In genomic region chr5:138273834-138274188, GRCh38 we compare ENCODE assay signal across 10 cellular contexts. TPM values are rescaled to one million over a fixed set of nuclear protein-coding genes. Genes with fewer than 3 reads are reported as not detected.
A peak's percentile ranks its signal among the peaks of the same experiment; 100 is the strongest.
DNase-seq lines count a peak whose midpoint lies in the region; ATAC-seq, FAIRE-seq and TF ChIP-seq lines count a peak whose summit lies in the region.
"Had no signal": no experiment of that assay in that cellular context is flagged by ENCODE, and none has a peak within 500 bp of the region (broad histone marks: within the 10 kb centered on the region; RNA-seq: fewer than 3 reads in every experiment).

No MANE protein-coding gene starts in this region.

- TF ChIP-seq POLR2A in esophagus squamous epithelium (IDR thresholded peaks at IDR 0.05) (no peak), prostate gland (IDR thresholded peaks at IDR 0.05) (no peak), thyroid gland (IDR thresholded peaks at IDR 0.05) (no peak)

- no peak for TF ChIP-seq CTCF in Calu3 (IDR thresholded peaks at IDR 0.05; ENCODE audit: unreplicated experiment)
- TF ChIP-seq CTCF in OCI-LY3 (IDR thresholded peaks at IDR 0.05; ENCODE audit: low read depth, low read length), result no peak
- TF ChIP-seq CTCF in esophagus squamous epithelium (IDR thresholded peaks at IDR 0.05), result no peak
- TF ChIP-seq CTCF in prostate gland (IDR thresholded peaks at IDR 0.05), result no peak
- TF ChIP-seq CTCF in thyroid gland (IDR thresholded peaks at IDR 0.05), result no peak

- H2AFZ ChIP-seq in OCI-LY3 (ENCODE audit: low read depth, low read length), result peak overlapping the region; percentile 62; the same call in 1 of the 2 replicates

- no peaks in the 10 kb centered on the region for H4K20me1 ChIP-seq in OCI-LY3 (ENCODE audit: insufficient read depth, low read length)

- H3K4me1 ChIP-seq in OCI-LY3 (ENCODE audit: low read length), result 0 out of 2 replicates have a peak, but pooled peaks cover 4% of the 10 kb centered on the region
- H3K4me1 ChIP-seq in esophagus squamous epithelium, result peaks cover 0 to 11% (median 6%) of the 10 kb centered on the region in 3 donors
- H3K4me1 ChIP-seq in prostate gland (replicated peaks), result no peaks in the 10 kb centered on the region
- H3K4me1 ChIP-seq in thyroid gland, result peaks cover 5 to 7% of the 10 kb centered on the region in 2 donors
- H3K4me1 ChIP-seq in aorta (ENCODE audit: control insufficient read depth in 1 of 2, insufficient read depth in 2 of 2, low read length in 2 of 2), result no peaks in the 10 kb centered on the region

- H3K79me2 ChIP-seq in OCI-LY3 (ENCODE audit: low read length), result no peaks in the 10 kb centered on the region

- H3K9me3 Mint-ChIP-seq in Calu3 (ENCODE audit: low read depth, unreplicated experiment), result no peaks in the 10 kb centered on the region

- H3K27ac ChIP-seq in OCI-LY3 (ENCODE audit: low read length), result no peak overlapping the region
- no peak overlapping the region for H3K27ac ChIP-seq in esophagus squamous epithelium
- no peak overlapping the region for H3K27ac ChIP-seq in prostate gland
- H3K27ac ChIP-seq in thyroid gland, result no peak overlapping the region
- H3K27ac ChIP-seq in aorta (ENCODE audit: low read depth in 1 of 2, low read length in 2 of 2), result no peak overlapping the region
- H3K27ac ChIP-seq: HL-60 had no signal

- DNase-seq in Calu3, result no peak
- no peak for DNase-seq in esophagus squamous epithelium (lab: John Stamatoyannopoulos, UW)
- DNase-seq in prostate gland (ENCODE audit: low spot score), result no peak
- DNase-seq in HTR-8/SVneo (ENCODE audit: insufficient read length, low spot score), result no peak
- DNase-seq in thyroid gland, result no peak
- no peak for DNase-seq in aorta
- DNase-seq in activated effector memory CD4-positive, alpha-beta T cell treated with anti-CD3 and anti-CD28 coated beads, Interleukin-2, amount 50 U/mL, for 16 hours, result no peak
- DNase-seq: NCI-H345 had no signal

- 59 to 63% methylated on average over 6 of the region's 6 CpGs for WGBS in esophagus squamous epithelium, 2 donors
- WGBS in prostate gland, result 59% methylated on average over 6 of the region's 6 CpGs
- WGBS in thyroid gland, 2 donors, result 63 to 66% methylated on average over 5 to 6 of the region's 6 CpGs
- 74 to 80% methylated on average over 6 of the region's 6 CpGs for WGBS in aorta, 2 donors

- FAIRE-seq in HTR-8/SVneo (lab: Jason Lieb, UNC), result no peak

- H3K4me2 ChIP-seq in OCI-LY3 (ENCODE audit: low read length), result peak overlapping the region; percentile 89

- H3K4me3 Mint-ChIP-seq in Calu3 (ENCODE audit: low read depth, unreplicated experiment), result peak overlapping the region; percentile 56

- H3K4me3 ChIP-seq in OCI-LY3 (ENCODE audit: low read length) (peak overlapping the region; percentile 80), esophagus squamous epithelium (peak overlapping the region; percentile 33 to 55 (median 42)), prostate gland (peak overlapping the region; percentile 7 to 28), thyroid gland (replicated peaks in 1 of 3) (no peak overlapping the region), aorta (ENCODE audit: low read length in 2 of 2) (peak overlapping the region in 1 of 2 donors; percentile 25)

- CTCF ChIA-PET in Calu3 (lab: Charles Lee), result no interaction called here

- H3K36me3 ChIP-seq in OCI-LY3 (replicated peaks; ENCODE audit: low read depth, low read length) (no peaks in the 10 kb centered on the region), esophagus squamous epithelium (no peaks in the 10 kb centered on the region), prostate gland (no peaks in the 10 kb centered on the region), thyroid gland (no peaks in the 10 kb centered on the region), aorta (ENCODE audit: control insufficient read depth in 1 of 2, insufficient read depth in 2 of 2, low read length in 1 of 2) (no peaks in the 10 kb centered on the region)

- no TSS peak for BruUV-seq in Calu3 (replicated peaks; lab: Mats Ljungman, UMichigan)

- intact Hi-C loops in Calu3 (cut with micrococcal nuclease; ENCODE audit: unreplicated experiment), result no loop called here
- intact Hi-C loops in esophagus squamous epithelium (cut with DNase I), result no loop called here
- intact Hi-C loops in prostate gland (cut with DNase I), result no loop called here
- intact Hi-C loops in thyroid gland (cut with DNase I), result no loop called here
- intact Hi-C loops in aorta (cut with DNase I), result no loop called here

- no peaks in the 10 kb centered on the region for H3K9me3 ChIP-seq in OCI-LY3 (ENCODE audit: insufficient read depth, low read length)
- H3K9me3 ChIP-seq in esophagus squamous epithelium, result no peaks in the 10 kb centered on the region
- H3K9me3 ChIP-seq in prostate gland, result no peaks in the 10 kb centered on the region
- no peaks in the 10 kb centered on the region for H3K9me3 ChIP-seq in thyroid gland
- H3K9me3 ChIP-seq in aorta (ENCODE audit: control insufficient read depth, low read length), result no peaks in the 10 kb centered on the region

- H3K27me3 ChIP-seq in OCI-LY3 (ENCODE audit: low read depth, low read length) (no peaks in the 10 kb centered on the region), esophagus squamous epithelium (peaks cover 0 to 28% (median 0%) of the 10 kb centered on the region in 4 donors), prostate gland (replicated peaks; ENCODE audit: insufficient read depth) (peaks cover 2% of the 10 kb centered on the region), thyroid gland (no peaks in the 10 kb centered on the region), aorta (ENCODE audit: control insufficient read depth in 1 of 2, insufficient read depth in 2 of 2, low read length in 1 of 2) (no peaks in the 10 kb centered on the region)

- ATAC-seq in aorta (ENCODE audit: low FRiP score), result no peak

- peaks cover 5% of the 10 kb centered on the region for H3K36me3 Mint-ChIP-seq in Calu3 (ENCODE audit: insufficient read depth, unreplicated experiment)

- no peak overlapping the region for H3K27ac Mint-ChIP-seq in Calu3 (ENCODE audit: unreplicated experiment)

- peaks cover 8% of the 10 kb centered on the region for H3K4me1 Mint-ChIP-seq in Calu3 (ENCODE audit: low read depth, unreplicated experiment)

- peaks cover 35% of the 10 kb centered on the region for H3K27me3 Mint-ChIP-seq in Calu3 (ENCODE audit: unreplicated experiment)

- H3K9ac ChIP-seq in OCI-LY3 (ENCODE audit: low read length), result peak overlapping the region; percentile 59

RNA-seq across cellular contexts. Expression of gene GFRA3, which starts 0.6 kb away (rescaled TPM):
- total RNA-seq in Calu3 (2022), result 0.54 and 0.83 TPM in 2 replicates
- under 1 TPM in 2 of 4 donors, not detected in 2; 0.35 to 0.41 TPM for total RNA-seq in esophagus squamous epithelium
- 1 to 10 TPM in 1 of 2 donors, not detected in 1; 1.9 TPM for total RNA-seq in prostate gland
- total RNA-seq in thyroid gland, result not detected
- total RNA-seq in aorta, result 1 to 10 TPM in 1 of 2 donors, under 1 TPM in 1; 0.55 to 3.2 TPM
- polyA plus RNA-seq in aorta, result not detected

RNA-seq across cellular contexts. Expression of gene CDC25C, which starts 57.8 kb away (rescaled TPM):
- total RNA-seq in Calu3 (2022), result 14.9 and 15.4 TPM in 2 replicates
- 1 to 10 TPM in 3 of 4 donors, under 1 TPM in 1; 0.80 to 3.1 (median 1.8) TPM for total RNA-seq in esophagus squamous epithelium
- total RNA-seq in prostate gland, result 1 to 10 TPM in 1 of 2 donors, under 1 TPM in 1; 0.14 to 3.2 TPM
- total RNA-seq in thyroid gland, result under 1 TPM in 1 of 4 donors, not detected in 3; 0.27 TPM
- not detected for total RNA-seq in aorta
- polyA plus RNA-seq in aorta, result under 1 TPM in 1 of 2 donors, not detected in 1; 0.38 TPM

Comparison
In these comparisons a context has a peak if more than half of its experiments do, and no peak if none do; other contexts are left out.
1. H3K4me3 ChIP-seq: peak in OCI-LY3 (single experiment), esophagus squamous epithelium (4 of 4) and prostate gland (2 of 2); none in thyroid gland (0 of 3).